Comparison of ENCODE assay signal across 28 cellular contexts in genomic region chr5:34978681-34979080, GRCh38. TPM values are rescaled to one million over a fixed set of nuclear protein-coding genes. Genes with fewer than 3 reads are reported as not detected.
DNase-seq lines count a peak whose midpoint lies in the region; ATAC-seq and TF ChIP-seq lines count a peak whose summit lies in the region.
"Had no signal": no experiment of that assay in that cellular context is flagged by ENCODE, and none has a peak within 500 bp of the region (broad histone marks: within the 10 kb centered on the region; RNA-seq: fewer than 3 reads in every experiment).

No MANE protein-coding gene starts in this region.

- H2AFZ ChIP-seq in smooth muscle cell (ENCODE audit: low read depth) = no peak overlapping the region

- no peaks in the 10 kb centered on the region for H3K27me3 ChIP-seq in smooth muscle cell (ENCODE audit: low read depth)
- H3K27me3 ChIP-seq: sigmoid colon, thyroid gland had no signal

- no peaks in the 10 kb centered on the region for H4K20me1 ChIP-seq in smooth muscle cell (ENCODE audit: low read depth)

- no peaks in the 10 kb centered on the region for H3K79me2 ChIP-seq in smooth muscle cell (ENCODE audit: low read depth)

- no peak overlapping the region for H3K9ac ChIP-seq in smooth muscle cell (ENCODE audit: low read depth)

- no peak overlapping the region for H3K4me3 ChIP-seq in smooth muscle cell
- H3K4me3 ChIP-seq: K562, psoas muscle, sigmoid colon, thyroid gland had no signal

- no peaks in the 10 kb centered on the region for H3K36me3 ChIP-seq in smooth muscle cell (ENCODE audit: low read depth)
- H3K36me3 ChIP-seq: sigmoid colon, thyroid gland had no signal

- no peaks in the 10 kb centered on the region for H3F3A ChIP-seq in smooth muscle cell (ENCODE audit: low read depth)

- WGBS in smooth muscle cell (ENCODE audit: low lambda C conversion rate) = 81% methylated on average over 4 of the region's 4 CpGs

- no peak overlapping the region for H3K4me2 ChIP-seq in smooth muscle cell

- ATAC-seq in GM18498 (IDR thresholded peaks at IDR 0.05; ENCODE audit: unreplicated experiment) (peak; percentile 68), GM19438 (IDR thresholded peaks at IDR 0.05; ENCODE audit: low read depth, unreplicated experiment) (peak; percentile 35), HG02798 (IDR thresholded peaks at IDR 0.05; ENCODE audit: poor library complexity, unreplicated experiment) (peak; percentile 40), HG03432 (IDR thresholded peaks at IDR 0.05; ENCODE audit: unreplicated experiment) (peak; percentile 43)
- ATAC-seq: activated T-helper 17 cell treated with anti-CD3 and anti-CD28 coated beads, Interleukin-2, amount 50 U/mL, for 72 hours; K562; left ventricle myocardium superior; psoas muscle; stimulated activated naive CD8-positive, alpha-beta T cell treated with anti-CD3 and anti-CD28 coated beads, Interleukin-15, amount 100 ng/mL, for 72 hours had no signal

- no peaks in the 10 kb centered on the region for H3K4me1 ChIP-seq in smooth muscle cell (ENCODE audit: low read depth)
- H3K4me1 ChIP-seq: psoas muscle, sigmoid colon, thyroid gland had no signal

- no peak for TF ChIP-seq CTCF in smooth muscle cell (IDR thresholded peaks at IDR 0.05; ENCODE audit: borderline replicate concordance, insufficient read depth, poor library complexity, severe bottlenecking)

- H3K27ac ChIP-seq in smooth muscle cell (ENCODE audit: low read depth) = no peak overlapping the region
- H3K27ac ChIP-seq: epithelial cell of prostate, psoas muscle, RWPE1, sigmoid colon, thyroid gland had no signal

- H3K9me3 ChIP-seq in smooth muscle cell (replicated peaks; ENCODE audit: low read depth) = no peaks in the 10 kb centered on the region
- H3K9me3 ChIP-seq: psoas muscle, sigmoid colon, thyroid gland had no signal

- DNase-seq in smooth muscle cell (lab: John Stamatoyannopoulos, UW; ENCODE audit: unreplicated experiment) = no peak
- DNase-seq in activated naive CD4-positive, alpha-beta T cell treated with Interleukin-2 at 50 U/mL for 16 hours = no peak
- no peak for DNase-seq in NCI-H748 treated with DMSO at 0.1 percent for 48 hours (lab: John Stamatoyannopoulos, UW)
- DNase-seq in activated T-cell treated with anti-CD3 and anti-CD28 coated beads for 4 hours = no peak
- DNase-seq: 8988T; activated CD4-positive, alpha-beta T cell treated with anti-CD3 and anti-CD28 coated beads, Interleukin-2, amount 50 U/mL, for 48 hours; anterior cingulate cortex; Calu3; DND-41; effector CD8-positive, alpha-beta T cell; islet precursor cell; left ventricle myocardium superior; naive B cell; NCI-H2029; NCI-H226; NCI-H774; psoas muscle; sigmoid colon; stimulated activated naive CD8-positive, alpha-beta T cell treated with anti-CD3 and anti-CD28 coated beads, Interleukin-15, amount 100 ng/mL, for 72 hours; thyroid gland had no signal

RNA-seq across cellular contexts. Expression of gene DNAJC21, which starts 49.3 kb away (rescaled TPM):
- 24.1 and 27.9 TPM in 2 replicates for total RNA-seq in smooth muscle cell
- 21.8 and 29.1 TPM in 2 replicates for polyA plus RNA-seq in smooth muscle cell
